Comparison of ENCODE assay signal across 8 cellular contexts in the genomic region with DNA sequence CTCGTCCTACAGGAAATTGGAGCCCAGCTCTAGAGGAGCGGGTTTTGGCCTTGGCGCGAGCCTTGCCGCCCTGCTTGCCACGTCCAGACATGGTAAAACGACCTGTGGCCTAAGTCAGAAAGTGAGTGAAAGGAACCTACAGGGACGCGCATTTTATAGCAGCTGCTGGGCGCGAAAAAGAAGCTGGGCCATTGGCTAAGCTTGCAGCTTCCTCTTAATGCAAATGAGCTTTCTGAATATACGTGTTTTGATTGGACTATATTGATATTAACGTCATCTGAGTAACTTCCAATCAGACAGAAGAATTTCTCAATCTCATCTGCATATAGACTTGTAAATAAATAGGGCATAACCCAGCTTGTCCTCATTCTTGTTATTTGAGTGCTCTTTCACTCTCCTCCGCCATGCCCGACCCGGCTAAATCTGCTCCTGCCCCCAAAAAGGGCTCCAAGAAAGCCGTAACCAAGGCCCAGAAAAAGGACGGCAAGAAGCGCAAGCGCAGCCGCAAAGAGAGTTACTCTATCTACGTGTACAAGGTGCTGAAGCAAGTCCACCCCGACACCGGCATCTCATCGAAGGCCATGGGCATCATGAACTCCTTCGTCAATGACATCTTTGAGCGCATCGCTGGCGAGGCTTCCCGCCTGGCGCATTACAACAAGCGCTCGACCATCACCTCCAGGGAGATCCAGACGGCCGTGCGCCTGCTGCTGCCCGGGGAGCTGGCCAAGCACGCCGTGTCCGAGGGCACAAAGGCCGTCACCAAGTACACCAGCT. TPM values are rescaled to one million over a fixed set of nuclear protein-coding genes. Genes with fewer than 3 reads are reported as not detected.
DNase-seq lines count a peak whose midpoint lies in the region; ATAC-seq and TF ChIP-seq lines count a peak whose summit lies in the region.

No MANE protein-coding gene starts in this region.

- H3K4me3 ChIP-seq in SK-N-SH (ENCODE audit: low read depth in 2 of 2, low read length in 1 of 2) = peak overlapping the region; percentile 75 to 93
- peak overlapping the region; percentile 33 to 89 (median 74) for H3K4me3 ChIP-seq in heart left ventricle
- peak overlapping the region; percentile 70 for H3K4me3 ChIP-seq in upper lobe of right lung

- TF ChIP-seq CTCF in GM10248 (IDR thresholded peaks at IDR 0.05; ENCODE audit: control extremely low read depth, extremely low read depth, low read depth, missing control alignments) (no peak), SK-N-SH (IDR thresholded peaks at IDR 0.05) (no peak), heart left ventricle (IDR thresholded peaks at IDR 0.05) (no peak), upper lobe of right lung (IDR thresholded peaks at IDR 0.05) (no peak)

- under 1% methylated on average over 26 of the region's 41 CpGs for WGBS in SK-N-SH (ENCODE audit: low lambda C conversion rate)
- WGBS in heart left ventricle, 4 donors = 0% methylated on average over 38 to 41 of the region's 41 CpGs

- H3K9me3 ChIP-seq in SK-N-SH (no peaks in the 10 kb centered on the region), heart left ventricle (no peaks in the 10 kb centered on the region), upper lobe of right lung (no peaks in the 10 kb centered on the region)

- 0 out of 4 replicates have a peak, but pooled peaks of 1 of the 2 experiments have one; percentile 68 for TF ChIP-seq EP300 in SK-N-SH (IDR thresholded peaks at IDR 0.05; ENCODE audit: borderline replicate concordance in 1 of 2, low read depth in 1 of 2, low read length in 1 of 2)

- H4K20me1 ChIP-seq in SK-N-SH (ENCODE audit: insufficient read depth) = no peaks in the 10 kb centered on the region

- POLR2A ChIA-PET in GM10248 (lab: Yijun Ruan, JAX) (interaction anchor here (0.5 to 5.4 kb wide), 73 partner anchors 9 to 1968 kb away, joined by 3 to 201 read pairs (median 5); a partner anchor contains a TSS), SK-N-SH (lab: Yijun Ruan, JAX) (interaction anchor here (0.6 to 6.8 kb wide), 54 partner anchors 9 to 1872 kb away, joined by 3 to 218 read pairs (median 6); a partner anchor contains a TSS)

- peak overlapping the region; percentile 98 for H3K4me2 ChIP-seq in SK-N-SH

- H3K27me3 ChIP-seq in SK-N-SH (ENCODE audit: insufficient read depth) (no peaks in the 10 kb centered on the region), heart left ventricle (peaks cover 0 to 50% (median 20%) of the 10 kb centered on the region in 9 donors), upper lobe of right lung (peaks cover 25% of the 10 kb centered on the region)

- H3K4me1 Mint-ChIP-seq in activated naive CD8-positive, alpha-beta T cell treated with anti-CD3 and anti-CD28 coated beads for 36 hours = peaks cover 49% of the 10 kb centered on the region

- DNase-seq in GM10248 (ENCODE audit: extremely low spot score) (peak; percentile 88), NCI-H1092 treated with DMSO at 0.1 percent for 48 hours (lab: John Stamatoyannopoulos, UW) (peak; percentile 97), SK-N-SH (peak; percentile 81), heart left ventricle (peak; percentile 71 to 80 (median 74)), posterior vena cava (ENCODE audit: low spot score) (peak; percentile 90), upper lobe of right lung (peak; percentile 89)
- peak; percentile 90 for DNase-seq in activated naive CD8-positive, alpha-beta T cell treated with anti-CD3 and anti-CD28 coated beads for 36 hours

- H3K4me1 ChIP-seq in SK-N-SH (ENCODE audit: control insufficient read depth in 1 of 2, insufficient read depth in 2 of 2, low read depth in 1 of 2, low read length in 1 of 2) = peaks cover 11 to 21% of the 10 kb centered on the region in 2 experiments; a peak in 3 of 4 replicates
- H3K4me1 ChIP-seq in heart left ventricle = peaks cover 0 to 36% (median 18%) of the 10 kb centered on the region in 12 donors
- peaks cover 23% of the 10 kb centered on the region for H3K4me1 ChIP-seq in upper lobe of right lung

- intact Hi-C loops in heart left ventricle (cut with DNase I) (loop anchor here in 9 of 10 donors (2.0 to 10.0 kb wide), 12 partner anchors 20 to 1092 kb away; a partner anchor contains a TSS), posterior vena cava (cut with DNase I) (loop anchor here in 1 of 2 donors (10.0 kb wide), 1 partner anchor 708 kb away; no protein-coding TSS in a partner anchor), upper lobe of right lung (cut with DNase I) (loop anchor here (10.0 kb wide), 1 partner anchor 118 kb away; no protein-coding TSS in a partner anchor)

- no peaks in the 10 kb centered on the region for H3K9me3 Mint-ChIP-seq in activated naive CD8-positive, alpha-beta T cell treated with anti-CD3 and anti-CD28 coated beads for 36 hours

- peak overlapping the region; percentile 42; the same call in 1 of the 2 replicates for H2AFZ ChIP-seq in SK-N-SH (ENCODE audit: low read depth)

- CTCF ChIA-PET in GM10248 (lab: Yijun Ruan, JAX) (interaction anchor here (0.7 to 6.3 kb wide), 19 partner anchors 9 to 766 kb away, joined by 3 to 101 read pairs (median 4); a partner anchor contains a TSS), SK-N-SH (lab: Yijun Ruan, JAX) (interaction anchor here (1.2 to 5.7 kb wide), 5 partner anchors 20 to 1867 kb away, joined by 3 to 79 read pairs (median 19); a partner anchor contains a TSS)

- H3K9me2 ChIP-seq in SK-N-SH = no peaks in the 10 kb centered on the region

- H3K36me3 ChIP-seq in SK-N-SH (replicated peaks in 1 of 2; ENCODE audit: control insufficient read depth in 1 of 2, insufficient read depth in 2 of 2, low read length in 1 of 2) = no peaks in the 10 kb centered on the region
- H3K36me3 ChIP-seq in heart left ventricle = no peaks in the 10 kb centered on the region
- no peaks in the 10 kb centered on the region for H3K36me3 ChIP-seq in upper lobe of right lung

- peak overlapping the region; percentile 94 for H3K9ac ChIP-seq in SK-N-SH

- no peak overlapping the region for H3K4me3 Mint-ChIP-seq in activated naive CD8-positive, alpha-beta T cell treated with anti-CD3 and anti-CD28 coated beads for 36 hours

- peaks cover 16% of the 10 kb centered on the region; the same call in 1 of the 2 replicates for H3K79me2 ChIP-seq in SK-N-SH (ENCODE audit: insufficient read depth)

- H3F3A ChIP-seq in SK-N-SH (replicated peaks; ENCODE audit: insufficient read depth) = peaks cover 50% of the 10 kb centered on the region

- no peak overlapping the region for H3K27ac Mint-ChIP-seq in activated naive CD8-positive, alpha-beta T cell treated with anti-CD3 and anti-CD28 coated beads for 36 hours

- H3K27ac ChIP-seq in SK-N-SH (ENCODE audit: low read depth in 2 of 2, low read length in 1 of 2) (peak overlapping the region; percentile 84 to 98), heart left ventricle (peak overlapping the region in 10 of 12 donors; percentile 18 to 91 (median 33)), upper lobe of right lung (peak overlapping the region; percentile 72)

- peak; percentile 59 for ATAC-seq in HG02610 (IDR thresholded peaks at IDR 0.05; ENCODE audit: unreplicated experiment)
- ATAC-seq in heart left ventricle = peak; percentile 27 to 78 (median 64)
- peak; percentile 83 for ATAC-seq in upper lobe of right lung

- peaks cover 9% of the 10 kb centered on the region for H3K27me3 Mint-ChIP-seq in activated naive CD8-positive, alpha-beta T cell treated with anti-CD3 and anti-CD28 coated beads for 36 hours

- TF ChIP-seq RAD21 in SK-N-SH (IDR thresholded peaks at IDR 0.05; ENCODE audit: low read length) = no peak

- H3K36me3 Mint-ChIP-seq in activated naive CD8-positive, alpha-beta T cell treated with anti-CD3 and anti-CD28 coated beads for 36 hours = peaks cover 10% of the 10 kb centered on the region

- peak in 1 of 2 donors; percentile 82 for TF ChIP-seq POLR2A in heart left ventricle (IDR thresholded peaks at IDR 0.05)

TF ChIP-seq in SK-N-SH, 30 proteins besides CTCF, POLR2A, EP300 and RAD21 (continues in another document):
- TF ChIP-seq FOXM1 (IDR thresholded peaks at IDR 0.05; ENCODE audit: low read depth) = 0 out of 2 replicates have a peak, but pooled peaks have one; percentile 25
- TF ChIP-seq, protein P1, sequence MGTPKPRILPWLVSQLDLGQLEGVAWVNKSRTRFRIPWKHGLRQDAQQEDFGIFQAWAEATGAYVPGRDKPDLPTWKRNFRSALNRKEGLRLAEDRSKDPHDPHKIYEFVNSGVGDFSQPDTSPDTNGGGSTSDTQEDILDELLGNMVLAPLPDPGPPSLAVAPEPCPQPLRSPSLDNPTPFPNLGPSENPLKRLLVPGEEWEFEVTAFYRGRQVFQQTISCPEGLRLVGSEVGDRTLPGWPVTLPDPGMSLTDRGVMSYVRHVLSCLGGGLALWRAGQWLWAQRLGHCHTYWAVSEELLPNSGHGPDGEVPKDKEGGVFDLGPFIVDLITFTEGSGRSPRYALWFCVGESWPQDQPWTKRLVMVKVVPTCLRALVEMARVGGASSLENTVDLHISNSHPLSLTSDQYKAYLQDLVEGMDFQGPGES (IDR thresholded peaks at IDR 0.05; ENCODE audit: low read depth, low read length) = peak; percentile 75
- no peak; the same call in none of the 2 replicates for TF ChIP-seq MXI1 (IDR thresholded peaks at IDR 0.05; ENCODE audit: low read depth, low read length)

RNA-seq across cellular contexts. Expression of a gene that starts 18.9 kb away (rescaled TPM):
- polyA plus RNA-seq in SK-N-SH (2012; rRNA removed) (not detected in 2 replicates), heart left ventricle (not detected)
- not detected in 2 replicates for polyA plus RNA-seq in SK-N-SH (2012; cell fraction: cytosol; rRNA removed)
- not detected in 2 replicates for polyA plus RNA-seq in SK-N-SH (2012; cell fraction: nucleus; rRNA removed)
- total RNA-seq in activated naive CD8-positive, alpha-beta T cell treated with anti-CD3 and anti-CD28 coated beads for 36 hours = not detected
- total RNA-seq in heart left ventricle (not detected), posterior vena cava (not detected), upper lobe of right lung (not detected)

Comparison
In these comparisons a context has a peak if more than half of its experiments do, and no peak if none do; other contexts are left out.
1. Peak in every context shown above with its lines: DNase-seq, ATAC-seq, H3K4me3 ChIP-seq and H3K27ac ChIP-seq.
2. H3K27ac ChIP-seq: peak in every context shown above with its lines; median percentile 91 in SK-N-SH; 72 in upper lobe of right lung; 33 in heart left ventricle.